In genomic region chr22:36568846-36569245, GRCh38 we compare ENCODE assay signal across 35 cellular contexts. TPM values are rescaled to one million over a fixed set of nuclear protein-coding genes. Genes with fewer than 3 reads are reported as not detected.
DNase-seq lines count a peak whose midpoint lies in the region; ATAC-seq, FAIRE-seq and TF ChIP-seq lines count a peak whose summit lies in the region.
"Had no signal": no experiment of that assay in that cellular context is flagged by ENCODE, and none has a peak within 500 bp of the region (broad histone marks: within the 10 kb centered on the region; RNA-seq: fewer than 3 reads in every experiment).

No MANE protein-coding gene starts in this region.

- no peak overlapping the region for H3K14ac ChIP-seq in H1 (ENCODE audit: insufficient read length)

- H2BK12ac ChIP-seq in H1 (ENCODE audit: low read depth, low read length): no peak overlapping the region

- no peak overlapping the region for H2AK5ac ChIP-seq in H1 (ENCODE audit: low read depth, low read length)

- CTCF ChIA-PET in HEK293 (lab: Yijun Ruan, JAX) (no interaction called here), H1 (lab: Charles Lee; ENCODE audit: partially characterized antibody) (interaction anchor here (0.8 to 2.3 kb wide), 3 partner anchors 15 to 205 kb away, joined by 4 to 8 read pairs (median 4); no protein-coding TSS in a partner anchor)

- H2AFZ ChIP-seq in H1 (ENCODE audit: low read length) (no peak overlapping the region), osteoblast (ENCODE audit: low read length) (no peak overlapping the region)

- H3K27ac ChIP-seq in HEK293 (ENCODE audit: extremely low read depth, low read depth, low read length): no peak overlapping the region
- H3K27ac ChIP-seq in H1 (ENCODE audit: low read depth, low read length): no peak overlapping the region
- no peak overlapping the region for H3K27ac ChIP-seq in osteoblast (ENCODE audit: low read depth, low read length)
- H3K27ac ChIP-seq: 22Rv1; A549; BLaER1; BLaER1 treated with 17β-estradiol and CSF1 and Interleukin-3, amounts not matched to agents 10 nM and 100 nM; C4-2B had no signal

- no peak overlapping the region for H4K91ac ChIP-seq in H1 (replicated peaks; ENCODE audit: insufficient read length, low read length)

- no peak overlapping the region for H3K4me2 ChIP-seq in H1 (ENCODE audit: insufficient read depth in 1 of 2, low read depth in 2 of 2, low read length in 2 of 2)
- no peak overlapping the region for H3K4me2 ChIP-seq in osteoblast (ENCODE audit: insufficient read depth, low read length)
- H3K4me2 ChIP-seq: A549; BLaER1; BLaER1 treated with 17β-estradiol and CSF1 and Interleukin-3, amounts not matched to agents 10 nM and 100 nM had no signal

- H3K79me2 ChIP-seq in H1 (ENCODE audit: control insufficient read depth in 1 of 2, insufficient read depth in 2 of 2, low read length in 2 of 2) (no peaks in the 10 kb centered on the region), osteoblast (ENCODE audit: insufficient read depth, low read length) (no peaks in the 10 kb centered on the region)

- no peak overlapping the region for H3K18ac ChIP-seq in H1 (ENCODE audit: extremely low read depth, low read length)

- H3K36me3 ChIP-seq in HEK293 (ENCODE audit: control insufficient read depth in 2 of 2, insufficient read depth in 1 of 2, low read length in 2 of 2) (no peaks in the 10 kb centered on the region), H1 (ENCODE audit: control insufficient read depth in 2 of 4, insufficient read depth in 4 of 4, low read length in 3 of 4) (no peaks in the 10 kb centered on the region), osteoblast (ENCODE audit: insufficient read depth, low read length) (no peaks in the 10 kb centered on the region), MG63 (no peaks in the 10 kb centered on the region)
- H3K36me3 ChIP-seq: BE2C; BLaER1; BLaER1 treated with 17β-estradiol and CSF1 and Interleukin-3, amounts not matched to agents 10 nM and 100 nM had no signal

- H4K20me1 ChIP-seq in H1 (replicated peaks in 1 of 2; ENCODE audit: control insufficient read depth in 1 of 2, insufficient read depth in 2 of 2, low read length in 2 of 2): no peaks in the 10 kb centered on the region
- no peaks in the 10 kb centered on the region for H4K20me1 ChIP-seq in osteoblast (ENCODE audit: insufficient read depth, low read length)
- H4K20me1 ChIP-seq: BLaER1; BLaER1 treated with 17β-estradiol and CSF1 and Interleukin-3, amounts not matched to agents 10 nM and 100 nM had no signal

- FAIRE-seq in H1 (lab: Jason Lieb, UNC): no peak
- FAIRE-seq: A204.1, A549, D721Med had no signal

- no peak overlapping the region for H2BK120ac ChIP-seq in H1 (replicated peaks; ENCODE audit: low read depth, low read length)

- no peaks in the 10 kb centered on the region for H3K9me3 ChIP-seq in HEK293 (ENCODE audit: control insufficient read depth, insufficient read depth, low read depth, low read length)
- H3K9me3 ChIP-seq in H1 (ENCODE audit: insufficient read depth in 2 of 2, low read depth in 1 of 2, low read length in 1 of 2): no peaks in the 10 kb centered on the region
- no peaks in the 10 kb centered on the region for H3K9me3 ChIP-seq in osteoblast (ENCODE audit: low read depth, low read length)
- no peaks in the 10 kb centered on the region for H3K9me3 ChIP-seq in MG63
- H3K9me3 ChIP-seq: A549; BE2C; BLaER1; BLaER1 treated with 17β-estradiol and CSF1 and Interleukin-3, amounts not matched to agents 10 nM and 100 nM; Caco-2 had no signal

- H4K5ac ChIP-seq in H1 (ENCODE audit: insufficient read length, low read depth, low read length): no peak overlapping the region

- H3K4me3 ChIP-seq in HEK293 (ENCODE audit: low read depth, low read length): no peak overlapping the region
- H3K4me3 ChIP-seq in H1 (ENCODE audit: extremely low read depth in 1 of 4, insufficient read depth in 2 of 4, low read depth in 3 of 4, low read length in 4 of 4): no peak overlapping the region
- no peak overlapping the region for H3K4me3 ChIP-seq in osteoblast (ENCODE audit: insufficient read depth, low read length)
- H3K4me3 ChIP-seq in MG63: no peak overlapping the region
- H3K4me3 ChIP-seq: A549; BLaER1; BLaER1 treated with 17β-estradiol and CSF1 and Interleukin-3, amounts not matched to agents 10 nM and 100 nM had no signal

- no peak for TF ChIP-seq RAD21 in H1 (IDR thresholded peaks at IDR 0.05 in 1 of 2, conservative IDR thresholded peaks at IDR 0.05 in 1 of 2; ENCODE audit: low read depth in 2 of 2, low read length in 2 of 2)

- H2BK15ac ChIP-seq in H1 (ENCODE audit: low read length): peak overlapping the region; percentile 88; the same call in 1 of the 2 replicates

- H3K4ac ChIP-seq in H1 (replicated peaks; ENCODE audit: insufficient read length, low read depth, low read length): no peak overlapping the region

- H3K79me1 ChIP-seq in H1 (ENCODE audit: low read depth, low read length): no peaks in the 10 kb centered on the region

- ATAC-seq in GM18861 (IDR thresholded peaks at IDR 0.05; ENCODE audit: unreplicated experiment) (no peak), HG03432 (IDR thresholded peaks at IDR 0.05; ENCODE audit: unreplicated experiment) (no peak)
- ATAC-seq: A549; CD8-positive, alpha-beta T cell had no signal

- TF ChIP-seq CTCF in HEK293 (tag by site-specific recombination; IDR thresholded peaks at IDR 0.05) (no peak), H1 (IDR thresholded peaks at IDR 0.05; ENCODE audit: control extremely low read depth in 1 of 3, insufficient read depth in 1 of 3, low read depth in 1 of 3, low read length in 3 of 3) (no peak), osteoblast (IDR thresholded peaks at IDR 0.05; ENCODE audit: extremely low read depth, low read depth, low read length) (no peak)

- no peak for TF ChIP-seq EP300 in H1 (IDR thresholded peaks at IDR 0.05; ENCODE audit: borderline replicate concordance in 1 of 2, low read depth in 2 of 2, low read length in 2 of 2)

- peak overlapping the region; percentile 1; the same call in 1 of the 2 replicates for H2BK20ac ChIP-seq in H1 (ENCODE audit: low read length)

- no peak for DNase-seq in H1 (ENCODE audit: low read depth in 1 of 2, low spot score in 2 of 2)
- peak; percentile 50 for DNase-seq in left kidney (ENCODE audit: low read depth, low spot score)
- peak; percentile 4 for DNase-seq in osteoblast (ENCODE audit: insufficient read length, low spot score, missing footprints)
- DNase-seq in MG63: no peak
- DNase-seq in activated CD4-positive, alpha-beta T cell treated with anti-CD3 and anti-CD28 coated beads for 4 hours: no peak
- DNase-seq: 8988T; ACHN; AML-193; BE2C; C1 segment of cervical spinal cord; Caco-2; Calu3; CD4-positive, alpha-beta memory T cell; CD4-positive, alpha-beta T cell; CD4-positive, CD25-positive, alpha-beta regulatory T cell; CD8-positive, alpha-beta memory T cell; CD8-positive, alpha-beta T cell; COR-L47; DMS 273 treated with DMSO at 0.1 percent for 48 hours; DMS153; DMS53; DMS79; DMS79 treated with DMSO at 0.1 percent for 48 hours; DND-41; EL had no signal

- TF ChIP-seq POLR2A in H1 (IDR thresholded peaks at IDR 0.05; ENCODE audit: control extremely low read depth in 1 of 2, low read depth in 2 of 2, low read length in 2 of 2): no peak

- no peak overlapping the region for H3K23ac ChIP-seq in H1 (ENCODE audit: insufficient read length)

- H3K23me2 ChIP-seq in H1 (ENCODE audit: low read depth, low read length): no peaks in the 10 kb centered on the region

- no peak overlapping the region for H3K56ac ChIP-seq in H1 (replicated peaks; ENCODE audit: insufficient read length, low read depth, low read length)

- H3K27me3 ChIP-seq in H1 (replicated peaks in 1 of 4; ENCODE audit: control insufficient read depth in 3 of 4, extremely low read depth in 1 of 4, insufficient read depth in 3 of 4, low read length in 3 of 4) (no peaks in the 10 kb centered on the region), osteoblast (ENCODE audit: insufficient read depth, low read length) (peaks cover 16% of the 10 kb centered on the region), MG63 (no peaks in the 10 kb centered on the region)
- H3K27me3 ChIP-seq: BE2C had no signal

- POLR2A ChIA-PET in HEK293 (lab: Yijun Ruan, JAX) (no interaction called here), H1 (lab: Charles Lee; ENCODE audit: partially characterized antibody) (no interaction called here)

- H4K8ac ChIP-seq in H1 (ENCODE audit: extremely low read depth, insufficient read depth, low read length): no peak overlapping the region

- 88% methylated on average over 6 of the region's 6 CpGs; no CpG with 5 or more reads in 1 of the 2 experiments for WGBS in H1 (ENCODE audit: extremely low coverage in 1 of 2, insufficient coverage in 1 of 2, insufficient read length in 1 of 2, insufficient replicate concordance in 2 of 2, low coverage in 1 of 2, low lambda C conversion rate in 2 of 2, missing lambda C conversion rate in 1 of 2), 2 experiments

- H3K9ac ChIP-seq in H1 (replicated peaks in 1 of 4; ENCODE audit: extremely low read depth in 1 of 4, low read depth in 3 of 4, low read length in 3 of 4): no peak overlapping the region
- H3K9ac ChIP-seq: BLaER1; BLaER1 treated with 17β-estradiol and CSF1 and Interleukin-3, amounts not matched to agents 10 nM and 100 nM had no signal

- H2BK5ac ChIP-seq in H1 (ENCODE audit: low read depth, low read length): no peak overlapping the region

- H3K4me1 ChIP-seq in HEK293 (ENCODE audit: control insufficient read depth, insufficient read depth, low read length) (no peaks in the 10 kb centered on the region), H1 (replicated peaks in 1 of 4; ENCODE audit: control insufficient read depth in 3 of 4, insufficient read depth in 4 of 4, low read length in 3 of 4) (peaks cover 0 to 5% (median 2%) of the 10 kb centered on the region in 4 experiments; a peak in 3 of 7 replicates), osteoblast (ENCODE audit: insufficient read depth, low read length) (no peaks in the 10 kb centered on the region)
- H3K4me1 ChIP-seq: BE2C, BLaER1, Caco-2 had no signal

TF ChIP-seq in HEK293, 187 proteins besides CTCF, POLR2A, EP300 and RAD21 (continues in another document):
- TF ChIP-seq ZNF585B (tag by site-specific recombination; IDR thresholded peaks at IDR 0.05): no peak
- TF ChIP-seq ZNF366 (tag by site-specific recombination; conservative IDR thresholded peaks at IDR 0.05): no peak

TF ChIP-seq in H1, 55 proteins besides CTCF, POLR2A, EP300 and RAD21 (continues in another document):
- TF ChIP-seq SP2 (IDR thresholded peaks at IDR 0.05; ENCODE audit: low read length) (no peak), CBX8 (IDR thresholded peaks at IDR 0.05; ENCODE audit: borderline replicate concordance, low read depth, low read length) (no peak), KDM5A (IDR thresholded peaks at IDR 0.05; ENCODE audit: low read length) (no peak)

RNA-seq across cellular contexts. Expression of gene EIF3D, which starts 39.9 kb away (rescaled TPM):
- 195 and 196 TPM in 2 replicates for total RNA-seq in H1 (2021; fragmentation: NEBNext Ultra II Directional; extraction: Animal tissue kit (Norgen Biotek cat#: 25700))
- polyA plus RNA-seq in H1 (2011; rRNA removed): 329 and 408 TPM in 2 replicates
- 482 TPM for polyA plus RNA-seq in H1 (2011; cell fraction: cytosol; rRNA removed)
- polyA plus RNA-seq in H1 (2011; cell fraction: nucleus; rRNA removed): 437 TPM
- 214 to 312 TPM (median 300 TPM) in 4 replicates for polyA plus RNA-seq in H1 (2012, experiment 1 of 2)
- polyA plus RNA-seq in H1 (2012, experiment 2 of 2): 95.3 TPM
- 142 TPM for polyA plus RNA-seq in H1 (2013, experiment 1 of 2)
- 137 TPM for polyA plus RNA-seq in H1 (2013, experiment 2 of 2)
- 459 and 470 TPM in 2 replicates for polyA minus RNA-seq in H1 (2011; rRNA and poly(A)+ RNA removed)
- 274 TPM for polyA minus RNA-seq in H1 (2011; cell fraction: cytosol; rRNA and poly(A)+ RNA removed)
- 176 TPM for polyA minus RNA-seq in H1 (2011; cell fraction: nucleus; rRNA and poly(A)+ RNA removed)
- total RNA-seq in osteoblast: 393 and 412 TPM in 2 replicates
- 575 and 712 TPM in 2 replicates for total RNA-seq in MG63 (2014; rRNA removed; shearing (Covaris generic); ENCODE audit: low replicate concordance)

Comparison
In these comparisons a context has a peak if more than half of its experiments do, and no peak if none do; other contexts are left out.
1. DNase-seq: peak in left kidney (single experiment) and osteoblast (single experiment); none in H1 (0 of 2), MG63 (single experiment) and activated CD4-positive, alpha-beta T cell treated with anti-CD3 and anti-CD28 coated beads for 4 hours (0 of 2).